18 cellular contexts compared by ENCODE assay signal in the genomic region with DNA sequence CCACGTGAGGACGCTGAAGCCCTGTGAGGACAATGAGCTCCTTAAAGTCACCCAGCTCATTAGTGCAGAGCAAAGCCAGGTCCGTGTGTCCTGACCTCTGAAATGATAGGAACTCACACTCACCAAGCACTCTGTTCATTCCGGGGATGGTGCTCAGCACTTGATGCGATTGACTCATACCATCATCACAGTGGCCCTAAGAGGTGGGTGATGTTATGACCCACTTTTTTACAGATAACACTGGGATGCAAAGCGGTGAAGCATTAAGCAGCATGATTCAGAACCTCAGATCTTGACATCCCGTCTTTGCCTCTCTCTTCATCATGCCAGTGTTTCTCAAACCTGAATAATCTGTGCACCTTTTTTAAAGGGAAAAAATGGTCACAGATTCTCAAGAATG.
A peak's percentile ranks its signal among the peaks of the same experiment; 100 is the strongest.
DNase-seq lines count a peak whose midpoint lies in the region; ATAC-seq and FAIRE-seq lines count a peak whose summit lies in the region.
"Had no signal": no experiment of that assay in that cellular context is flagged by ENCODE, and none has a peak within 500 bp of the region (broad histone marks: within the 10 kb centered on the region; RNA-seq: fewer than 3 reads in every experiment).

No MANE protein-coding gene starts in this region.

- peaks cover 18% of the 10 kb centered on the region for H3K4me1 Mint-ChIP-seq in stimulated activated effector memory CD8-positive, alpha-beta T cell treated with anti-CD3 and anti-CD28 coated beads, Interleukin-12 subunit alpha, Interleukin-12 subunit beta, amount 100 ng/mL, for 72 hours

- intact Hi-C loops in left colon (cut with DNase I, micrococcal nuclease) = no loop called here

- peak; percentile 40 for DNase-seq in EH (ENCODE audit: low read depth)
- DNase-seq in RCC 7860 (ENCODE audit: low spot score) = peak; percentile 90
- peak; percentile 75 for DNase-seq in glomerular visceral epithelial cell (ENCODE audit: extremely low spot score)
- no peak for DNase-seq in stimulated activated effector memory CD8-positive, alpha-beta T cell treated with anti-CD3 and anti-CD28 coated beads, Interleukin-12 subunit alpha, Interleukin-12 subunit beta, amount 100 ng/mL, for 72 hours (ENCODE audit: low spot score in 2 of 2)
- DNase-seq in left colon = no peak
- DNase-seq: activated CD4-positive, alpha-beta T cell treated with anti-CD3 and anti-CD28 coated beads for 36 hours; activated naive CD8-positive, alpha-beta T cell treated with anti-CD3 and anti-CD28 coated beads, Interleukin-2, amount 10 ng/mL, durations not matched to agents 7 days and 5 days; DMS79 treated with DMSO at 0.1 percent for 48 hours; mesendoderm; MM.1S; naive thymus-derived CD4-positive, alpha-beta T cell; NCI-H1436 treated with DMSO at 0.1 percent for 48 hours; NCI-H2171 treated with DMSO at 0.1 percent for 48 hours; pancreas had no signal

- no peaks in the 10 kb centered on the region for H3K9me3 Mint-ChIP-seq in stimulated activated effector memory CD8-positive, alpha-beta T cell treated with anti-CD3 and anti-CD28 coated beads, Interleukin-12 subunit alpha, Interleukin-12 subunit beta, amount 100 ng/mL, for 72 hours
- H3K9me3 Mint-ChIP-seq: activated naive CD8-positive, alpha-beta T cell treated with anti-CD3 and anti-CD28 coated beads, Interleukin-2, amount 10 ng/mL, durations not matched to agents 7 days and 5 days; activated T-helper 1 cell treated with anti-CD3 and anti-CD28 coated beads, Interleukin-12 subunit alpha, Interleukin-12 subunit beta, Interleukin-2, Interleukin-4 antibody, amounts not matched to agents 30 ng/mL and 10 ng/mL and 1 ng/mL, durations not matched to agents 14 hours and 24 hours and 36 hours; naive thymus-derived CD4-positive, alpha-beta T cell had no signal

- H3K4me3 Mint-ChIP-seq in stimulated activated effector memory CD8-positive, alpha-beta T cell treated with anti-CD3 and anti-CD28 coated beads, Interleukin-12 subunit alpha, Interleukin-12 subunit beta, amount 100 ng/mL, for 72 hours = no peak overlapping the region
- H3K4me3 Mint-ChIP-seq: activated CD4-positive, alpha-beta T cell treated with anti-CD3 and anti-CD28 coated beads for 36 hours; activated naive CD8-positive, alpha-beta T cell treated with anti-CD3 and anti-CD28 coated beads, Interleukin-2, amount 10 ng/mL, durations not matched to agents 7 days and 5 days; activated T-helper 1 cell treated with anti-CD3 and anti-CD28 coated beads, Interleukin-12 subunit alpha, Interleukin-12 subunit beta, Interleukin-2, Interleukin-4 antibody, amounts not matched to agents 30 ng/mL and 10 ng/mL and 1 ng/mL, durations not matched to agents 14 hours and 24 hours and 36 hours; naive thymus-derived CD4-positive, alpha-beta T cell had no signal

- ATAC-seq in stimulated activated effector memory CD8-positive, alpha-beta T cell treated with anti-CD3 and anti-CD28 coated beads, Interleukin-12 subunit alpha, Interleukin-12 subunit beta, amount 100 ng/mL, for 72 hours = peak; percentile 86
- no peak for ATAC-seq in left colon
- no peak for ATAC-seq in HG02981 (IDR thresholded peaks at IDR 0.05; ENCODE audit: unreplicated experiment)
- no peak for ATAC-seq in GM19035 (IDR thresholded peaks at IDR 0.05; ENCODE audit: unreplicated experiment)
- ATAC-seq: activated CD4-positive, alpha-beta T cell treated with anti-CD3 and anti-CD28 coated beads for 36 hours; naive thymus-derived CD4-positive, alpha-beta T cell; pancreas; sciatic nerve had no signal

- no peaks in the 10 kb centered on the region for H3K36me3 Mint-ChIP-seq in stimulated activated effector memory CD8-positive, alpha-beta T cell treated with anti-CD3 and anti-CD28 coated beads, Interleukin-12 subunit alpha, Interleukin-12 subunit beta, amount 100 ng/mL, for 72 hours
- H3K36me3 Mint-ChIP-seq: activated naive CD8-positive, alpha-beta T cell treated with anti-CD3 and anti-CD28 coated beads, Interleukin-2, amount 10 ng/mL, durations not matched to agents 7 days and 5 days had no signal

- peak overlapping the region; percentile 54 for H3K27ac Mint-ChIP-seq in stimulated activated effector memory CD8-positive, alpha-beta T cell treated with anti-CD3 and anti-CD28 coated beads, Interleukin-12 subunit alpha, Interleukin-12 subunit beta, amount 100 ng/mL, for 72 hours
- H3K27ac Mint-ChIP-seq: activated CD4-positive, alpha-beta T cell treated with anti-CD3 and anti-CD28 coated beads for 36 hours; activated naive CD8-positive, alpha-beta T cell treated with anti-CD3 and anti-CD28 coated beads, Interleukin-2, amount 10 ng/mL, durations not matched to agents 7 days and 5 days; activated T-helper 1 cell treated with anti-CD3 and anti-CD28 coated beads, Interleukin-12 subunit alpha, Interleukin-12 subunit beta, Interleukin-2, Interleukin-4 antibody, amounts not matched to agents 30 ng/mL and 10 ng/mL and 1 ng/mL, durations not matched to agents 14 hours and 24 hours and 36 hours; naive thymus-derived CD4-positive, alpha-beta T cell had no signal

- FAIRE-seq in RCC 7860 (lab: Jason Lieb, UNC) = peak; percentile 92
- FAIRE-seq: pancreas had no signal

Comparison
In these comparisons a context has a peak if more than half of its experiments do, and no peak if none do; other contexts are left out.
1. DNase-seq: peak in EH (single experiment), RCC 7860 (single experiment) and glomerular visceral epithelial cell (single experiment); none in stimulated activated effector memory CD8-positive, alpha-beta T cell treated with anti-CD3 and anti-CD28 coated beads, Interleukin-12 subunit alpha, Interleukin-12 subunit beta, amount 100 ng/mL, for 72 hours (0 of 2) and left colon (0 of 2).